In genomic region chr15:98658831-98659699, GRCh38 we compare ENCODE assay signal across 8 cellular contexts.
DNase-seq lines count a peak whose midpoint lies in the region; ATAC-seq, FAIRE-seq and TF ChIP-seq lines count a peak whose summit lies in the region.

No MANE protein-coding gene starts in this region.

- no peak overlapping the region for H3K4me3 ChIP-seq in astrocyte of the spinal cord (ENCODE audit: low read depth, low read length)

- ATAC-seq in GM19043 (IDR thresholded peaks at IDR 0.05; ENCODE audit: low read depth, unreplicated experiment) (peak; percentile 83), HG03108 (IDR thresholded peaks at IDR 0.05; ENCODE audit: unreplicated experiment) (peak; percentile 86)

- peak; percentile 15 for DNase-seq in DMS79 treated with DMSO at 0.1 percent for 48 hours (lab: John Stamatoyannopoulos, UW)
- no peak for DNase-seq in DMS79 (lab: John Stamatoyannopoulos, UW)
- peak; percentile 54 for DNase-seq in NCI-H748 treated with DMSO at 0.1 percent for 48 hours (lab: John Stamatoyannopoulos, UW)
- DNase-seq in astrocyte of the spinal cord (ENCODE audit: low read depth, low spot score), result peak; percentile 39
- peak; percentile 78 for DNase-seq in superior temporal gyrus (ENCODE audit: extremely low spot score)

- peak; percentile 85 for FAIRE-seq in islet of Langerhans (lab: Jason Lieb, UNC)

- in situ Hi-C loops in astrocyte of the spinal cord (cut with HindIII; ENCODE audit: low sequenced_read_pairs), result no loop called here

- peak; percentile 89 for TF ChIP-seq CTCF in astrocyte of the spinal cord (IDR thresholded peaks at IDR 0.05; ENCODE audit: low read depth, low read length)
